29 cellular contexts compared by ENCODE assay signal in the genomic region with DNA sequence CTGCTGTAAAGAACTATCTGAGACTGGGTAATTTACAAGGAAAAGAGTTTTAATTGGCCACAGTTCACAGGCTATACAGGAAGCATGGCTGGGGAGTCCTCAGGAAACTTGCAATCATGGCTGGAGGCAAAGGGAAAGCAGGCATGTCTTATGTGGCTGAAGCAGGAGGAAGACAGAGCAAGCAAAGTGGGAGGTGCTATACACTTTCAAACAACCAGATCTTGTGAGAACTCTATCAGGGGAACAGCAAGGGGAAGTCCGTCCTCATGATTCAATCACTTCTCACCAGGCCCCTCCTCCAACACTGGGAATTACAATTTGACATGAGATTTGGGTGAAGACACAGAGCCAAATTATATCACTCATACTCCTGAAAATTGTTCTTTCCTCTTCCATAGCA.
"Had no signal": no experiment of that assay in that cellular context is flagged by ENCODE, and none has a peak within 500 bp of the region (broad histone marks: within the 10 kb centered on the region; RNA-seq: fewer than 3 reads in every experiment).

No MANE protein-coding gene starts in this region.

- H3K27me3 Mint-ChIP-seq: stimulated activated memory B cell treated with anti-CD40 and anti-IgM and Interleukin-4, amounts not matched to agents 10 μg/mL and 1 μg/mL and 100 μg/mL, for 72 hours had no signal

- H3K4me1 Mint-ChIP-seq: naive thymus-derived CD8-positive, alpha-beta T cell; nephron progenitor cell; stimulated activated memory B cell treated with anti-CD40 and anti-IgM and Interleukin-4, amounts not matched to agents 10 μg/mL and 1 μg/mL and 100 μg/mL, for 72 hours had no signal

- H3K4me1 ChIP-seq: esophagus muscularis mucosa, psoas muscle, spleen, testis, tibial nerve, upper lobe of right lung, vagina had no signal

- H3K4me3 ChIP-seq: esophagus muscularis mucosa, lung, ovary, psoas muscle, skin epidermis, spleen, testis, tibial nerve, upper lobe of right lung, vagina had no signal

- ATAC-seq: left lobe of liver; naive thymus-derived CD8-positive, alpha-beta T cell; psoas muscle; right cardiac atrium; stimulated activated memory B cell treated with anti-CD40 and anti-IgM and Interleukin-4, amounts not matched to agents 10 μg/mL and 1 μg/mL and 100 μg/mL, for 72 hours; stimulated activated naive CD8-positive, alpha-beta T cell treated with anti-CD3 and anti-CD28 coated beads, Interleukin-15, Interleukin-2, amounts not matched to agents 100 U/mL and 50 U/mL, for 24 hours; upper lobe of right lung had no signal

- H3K36me3 Mint-ChIP-seq: naive thymus-derived CD8-positive, alpha-beta T cell; stimulated activated memory B cell treated with anti-CD40 and anti-IgM and Interleukin-4, amounts not matched to agents 10 μg/mL and 1 μg/mL and 100 μg/mL, for 72 hours had no signal

- H3K27me3 ChIP-seq: esophagus muscularis mucosa, ovary, spleen, testis, tibial nerve, upper lobe of right lung, vagina had no signal

- H3K9me3 ChIP-seq: ovary, testis, upper lobe of right lung, vagina had no signal

- H3K27ac Mint-ChIP-seq: naive thymus-derived CD8-positive, alpha-beta T cell; nephron progenitor cell; stimulated activated memory B cell treated with anti-CD40 and anti-IgM and Interleukin-4, amounts not matched to agents 10 μg/mL and 1 μg/mL and 100 μg/mL, for 72 hours had no signal

- DNase-seq: cerebellar nuclear complex; cortex of kidney; foreskin melanocyte; glutamatergic neuron; hypothalamus; kidney; mesenchymal stem cell; midbrain; naive thymus-derived CD8-positive, alpha-beta T cell; nephron progenitor cell; occipital lobe; ovary; posterior cingulate gyrus; psoas muscle; right cardiac atrium; spleen; stimulated activated CD4-positive, alpha-beta T cell treated with anti-CD3 and anti-CD28 coated beads, Interleukin-4, amount 100 ng/mL, for 4 hours; stimulated activated naive CD8-positive, alpha-beta T cell treated with anti-CD3 and anti-CD28 coated beads, Interleukin-15, Interleukin-2, amounts not matched to agents 100 U/mL and 50 U/mL, for 24 hours; substantia nigra; testis; upper lobe of right lung had no signal

- H3K4me3 Mint-ChIP-seq: naive thymus-derived CD8-positive, alpha-beta T cell; nephron progenitor cell; stimulated activated memory B cell treated with anti-CD40 and anti-IgM and Interleukin-4, amounts not matched to agents 10 μg/mL and 1 μg/mL and 100 μg/mL, for 72 hours had no signal

- H3K27ac ChIP-seq: epithelial cell of prostate, esophagus muscularis mucosa, ovary, psoas muscle, skin epidermis, spleen, testis, tibial nerve, upper lobe of right lung, vagina had no signal

- H3K36me3 ChIP-seq: esophagus muscularis mucosa, ovary, spleen, tibial nerve, upper lobe of right lung, vagina had no signal
